Comparison of ENCODE assay signal across 18 cellular contexts in genomic region chr20:57262244-57263126, GRCh38. TPM values are rescaled to one million over a fixed set of nuclear protein-coding genes. Genes with fewer than 3 reads are reported as not detected.
DNase-seq lines count a peak whose midpoint lies in the region; ATAC-seq and TF ChIP-seq lines count a peak whose summit lies in the region.
"Had no signal": no experiment of that assay in that cellular context is flagged by ENCODE, and none has a peak within 500 bp of the region (broad histone marks: within the 10 kb centered on the region; RNA-seq: fewer than 3 reads in every experiment).

No MANE protein-coding gene starts in this region.

- H3K9me3 ChIP-seq in Caco-2 (no peaks in the 10 kb centered on the region), HUES64 (ENCODE audit: insufficient read depth, low read depth, low read length) (no peaks in the 10 kb centered on the region)

- H3K4me1 Mint-ChIP-seq in Caco-2 (ENCODE audit: low read depth, unreplicated experiment) (peaks cover 63% of the 10 kb centered on the region), nephron (peaks cover 78% of the 10 kb centered on the region)

- H3K9me3 Mint-ChIP-seq in Caco-2 (ENCODE audit: unreplicated experiment) (no peaks in the 10 kb centered on the region), nephron (no peaks in the 10 kb centered on the region)

- no peak overlapping the region for H3K4me3 ChIP-seq in Caco-2 (ENCODE audit: low read depth, low read length)
- peak overlapping the region; percentile 1 for H3K4me3 ChIP-seq in HUES64 (ENCODE audit: low read length)

- in situ Hi-C loops in GM13977 (cut with MboI; ENCODE audit: low pct_unique_long_range_greater_than_20kb, low sequenced_read_pairs, unreplicated experiment): no loop called here

- H3K9ac ChIP-seq in HUES64 (ENCODE audit: low read depth, low read length): no peak overlapping the region

- no peak for DNase-seq in Caco-2
- peak; percentile 52 for DNase-seq in ecto neural progenitor cell (ENCODE audit: low spot score)
- DNase-seq in GM13977 (ENCODE audit: low spot score): no peak
- no peak for DNase-seq in HUDEP-2 (lab: John Stamatoyannopoulos, UW; ENCODE audit: unreplicated experiment in 76 of 76)
- no peak for DNase-seq in RKO (ENCODE audit: low spot score)
- DNase-seq: activated naive CD4-positive, alpha-beta T cell; activated T-cell treated with anti-CD3 and anti-CD28 coated beads for 4 hours; CD4-positive, alpha-beta memory T cell; foreskin keratinocyte; MM.1S; NCI-H2029; NCI-H524; PC-3; stimulated activated naive CD4-positive, alpha-beta T cell treated with Interleukin-2 at 50 U/mL for 16 hours had no signal

- intact Hi-C loops in Caco-2 (cut with micrococcal nuclease; ENCODE audit: unreplicated experiment): no loop called here

- CTCF ChIA-PET in Caco-2 (lab: Charles Lee): interaction anchor here (0.8 to 6.1 kb wide), 8 partner anchors 15 to 84 kb away, joined by 3 to 74 read pairs (median 5); partner anchors contain the start of gene SPO11

- POLR2A ChIA-PET in Caco-2 (lab: Charles Lee): interaction anchor here (0.6 to 1.3 kb wide), 2 partner anchors 44 to 653 kb away, joined by 3 to 6 read pairs; no protein-coding TSS in a partner anchor

- H3K27me3 Mint-ChIP-seq in Caco-2 (ENCODE audit: insufficient read depth, unreplicated experiment) (no peaks in the 10 kb centered on the region), nephron (ENCODE audit: low read depth) (peaks cover 82% of the 10 kb centered on the region)

- H3K36me3 ChIP-seq in Caco-2 (ENCODE audit: control insufficient read depth, insufficient read depth, low read length): no peaks in the 10 kb centered on the region
- H3K36me3 ChIP-seq in HUES64 (ENCODE audit: insufficient read depth, low read length): no peaks in the 10 kb centered on the region

- no peak for TF ChIP-seq CTCF in Caco-2 (IDR thresholded peaks at IDR 0.05; ENCODE audit: insufficient read depth in 1 of 2, low read depth in 1 of 2, low read length in 1 of 2, severe bottlenecking in 1 of 2, unreplicated experiment in 1 of 2)
- no peak for TF ChIP-seq CTCF in nephron (IDR thresholded peaks at IDR 0.05; ENCODE audit: unreplicated experiment in 3 of 3)
- TF ChIP-seq CTCF in GM13977 (IDR thresholded peaks at IDR 0.05; ENCODE audit: extremely low read depth, insufficient read depth, missing control alignments): no peak

- H3K4me3 Mint-ChIP-seq in Caco-2 (ENCODE audit: unreplicated experiment): peak overlapping the region; percentile 93
- peak overlapping the region; percentile 85 to 93 (median 86) for H3K4me3 Mint-ChIP-seq in nephron
- H3K4me3 Mint-ChIP-seq: CD4-positive, alpha-beta memory T cell had no signal

- no peak for ATAC-seq in GM21717 (IDR thresholded peaks at IDR 0.05; ENCODE audit: unreplicated experiment)
- ATAC-seq: foreskin keratinocyte, PC-3 had no signal

- H3K27ac Mint-ChIP-seq in Caco-2 (ENCODE audit: unreplicated experiment) (peak overlapping the region; percentile 75), nephron (peak overlapping the region; percentile 77 to 93 (median 86))
- H3K27ac Mint-ChIP-seq: CD4-positive, alpha-beta memory T cell had no signal

- 31% methylated on average over 12 of the region's 14 CpGs for WGBS in HUES64

- no TSS peak for BruUV-seq in Caco-2 (replicated peaks; lab: Mats Ljungman, UMichigan)

- H3K4me1 ChIP-seq in Caco-2 (peaks cover 45% of the 10 kb centered on the region), HUES64 (ENCODE audit: insufficient read depth, low read length) (peaks cover 71% of the 10 kb centered on the region)
- H3K4me1 ChIP-seq: foreskin keratinocyte had no signal

- H3K27ac ChIP-seq in HUES64 (ENCODE audit: low read depth, low read length): peak overlapping the region; percentile 2; the same call in 1 of the 2 replicates
- H3K27ac ChIP-seq: foreskin keratinocyte had no signal

- H3K27me3 ChIP-seq in Caco-2 (replicated peaks; ENCODE audit: control insufficient read depth, insufficient read depth, low read length): no peaks in the 10 kb centered on the region
- H3K27me3 ChIP-seq in HUES64 (ENCODE audit: insufficient read depth, low read length): peaks cover 45% of the 10 kb centered on the region

- peaks cover 68% of the 10 kb centered on the region for H3K36me3 Mint-ChIP-seq in Caco-2 (ENCODE audit: insufficient read depth, unreplicated experiment)
- H3K36me3 Mint-ChIP-seq in nephron (ENCODE audit: low read depth): no peaks in the 10 kb centered on the region
- H3K36me3 Mint-ChIP-seq: CD4-positive, alpha-beta memory T cell had no signal

RNA-seq across cellular contexts. Expression of gene BMP7, which starts 4.0 kb away (rescaled TPM):
- 266 and 317 TPM in 2 replicates for total RNA-seq in Caco-2 (2022)
- 8.9 TPM for polyA plus RNA-seq in HUES64 (2013, experiment 1 of 2)
- 12.0 TPM for polyA plus RNA-seq in HUES64 (2013, experiment 2 of 2)
- total RNA-seq: CD4-positive, alpha-beta memory T cell; endothelial cell of umbilical vein; foreskin keratinocyte; PC-3 had no signal
- polyA plus RNA-seq: CD4-positive, alpha-beta memory T cell; endothelial cell of umbilical vein; foreskin keratinocyte had no signal
